14 cellular contexts compared by ENCODE assay signal in the genomic region with DNA sequence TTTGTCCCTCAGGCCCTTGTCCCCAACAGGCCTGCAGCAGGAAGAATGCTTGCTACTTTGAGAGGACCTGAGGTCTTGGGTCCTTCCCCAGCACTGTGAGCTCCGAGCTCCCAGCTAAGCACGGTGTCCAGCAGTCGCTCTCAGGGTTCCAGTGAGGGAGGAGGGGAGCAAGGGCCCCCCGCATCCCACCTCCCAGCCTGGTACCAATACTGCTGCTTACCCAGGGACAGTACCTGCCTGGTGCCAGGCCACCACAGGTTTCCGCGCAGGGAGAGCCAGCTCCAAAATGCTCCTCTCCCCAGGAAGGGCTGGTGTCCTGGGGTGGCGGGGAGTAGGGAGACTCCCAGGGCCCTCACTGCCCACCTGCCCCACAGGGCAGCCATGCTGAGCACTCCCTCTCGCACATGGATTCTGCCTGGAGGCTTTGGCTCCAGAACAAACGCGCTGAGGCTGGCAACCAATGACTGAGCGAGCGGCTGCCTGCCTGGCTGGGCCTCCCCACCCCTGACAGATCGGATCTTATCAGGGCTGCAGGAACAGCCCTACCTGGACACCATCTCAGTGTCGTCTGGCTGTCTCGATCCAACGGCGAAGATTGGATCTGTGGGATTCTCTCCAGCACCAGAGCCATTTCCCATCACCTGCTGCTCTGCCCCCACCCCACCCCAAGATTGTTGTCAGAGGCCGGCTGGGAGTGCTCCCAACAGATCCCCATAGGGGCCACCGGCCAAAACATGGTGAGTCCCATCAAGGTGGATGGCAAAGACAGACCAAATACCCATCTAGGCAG. TPM values are rescaled to one million over a fixed set of nuclear protein-coding genes. Genes with fewer than 3 reads are reported as not detected.
DNase-seq lines count a peak whose midpoint lies in the region; ATAC-seq and TF ChIP-seq lines count a peak whose summit lies in the region.
"Had no signal": no experiment of that assay in that cellular context is flagged by ENCODE, and none has a peak within 500 bp of the region (broad histone marks: within the 10 kb centered on the region; RNA-seq: fewer than 3 reads in every experiment).

No MANE protein-coding gene starts in this region.

- H3K4me3 ChIP-seq in ascending aorta (no peak overlapping the region), vagina (no peak overlapping the region)
- H3K4me3 ChIP-seq: colonic mucosa had no signal

- H3K27ac ChIP-seq in ascending aorta (peak overlapping the region; percentile 91 to 94), vagina (peak overlapping the region; percentile 36)
- H3K27ac ChIP-seq: colonic mucosa, HL-60 had no signal

- H3K4me1 ChIP-seq in ascending aorta (peaks cover 16 to 48% of the 10 kb centered on the region in 2 donors), vagina (peaks cover 61% of the 10 kb centered on the region)

- TF ChIP-seq POLR2A in vagina (IDR thresholded peaks at IDR 0.05): no peak

- H3K27me3 ChIP-seq in ascending aorta (no peaks in the 10 kb centered on the region), vagina (no peaks in the 10 kb centered on the region)
- H3K27me3 ChIP-seq: colonic mucosa had no signal

- TF ChIP-seq CTCF in ascending aorta (IDR thresholded peaks at IDR 0.05) (no peak), vagina (IDR thresholded peaks at IDR 0.05) (no peak)

- H3K9me3 ChIP-seq in ascending aorta: no peaks in the 10 kb centered on the region
- H3K9me3 ChIP-seq in vagina: no peaks in the 10 kb centered on the region
- H3K9me3 ChIP-seq: colonic mucosa had no signal

- ATAC-seq in HG03432 (IDR thresholded peaks at IDR 0.05; ENCODE audit: unreplicated experiment) (no peak), HG03520 (IDR thresholded peaks at IDR 0.05; ENCODE audit: unreplicated experiment) (no peak)

- intact Hi-C loops in ascending aorta (cut with DNase I): no loop called here
- intact Hi-C loops in vagina (cut with DNase I): loop anchor here (5.0 kb wide), 1 partner anchor 33 kb away; no protein-coding TSS in a partner anchor

- no peaks in the 10 kb centered on the region for H3K36me3 ChIP-seq in ascending aorta
- H3K36me3 ChIP-seq in vagina: no peaks in the 10 kb centered on the region
- H3K36me3 ChIP-seq: colonic mucosa had no signal

- DNase-seq in ascending aorta (ENCODE audit: low spot score in 2 of 2) (no peak), mesenteric fat pad (ENCODE audit: low spot score) (peak; percentile 89), vagina (ENCODE audit: extremely low spot score in 2 of 2) (no peak)
- DNase-seq: activated CD4-positive, alpha-beta T cell treated with anti-CD3 and anti-CD28 coated beads for 48 hours; activated T-cell treated with anti-CD3 and anti-CD28 coated beads, Interleukin-2, amount 50 U/mL, for 24 hours; colonic mucosa; H9; hippocampal formation; NCI-H187 treated with DMSO at 0.1 percent for 48 hours; NCI-H526; T-helper 2 cell had no signal

RNA-seq across cellular contexts. Expression of gene DOK4, which starts 2.4 kb away (rescaled TPM):
- total RNA-seq in ascending aorta: 40.2 TPM
- 7.3 TPM for total RNA-seq in mesenteric fat pad
- 19.4 TPM for total RNA-seq in vagina

RNA-seq across cellular contexts. Expression of gene POLR2C, which starts 21.4 kb away (rescaled TPM):
- total RNA-seq in ascending aorta (110 TPM), mesenteric fat pad (42.9 TPM), vagina (127 TPM)

RNA-seq across cellular contexts. Expression of gene COQ9, which starts 36.6 kb away (rescaled TPM):
- total RNA-seq in ascending aorta (35.7 TPM), mesenteric fat pad (39.2 TPM), vagina (37.6 TPM)

RNA-seq across cellular contexts. Expression of gene CIAPIN1, which starts 36.7 kb away (rescaled TPM):
- total RNA-seq in ascending aorta: 28.7 TPM
- total RNA-seq in mesenteric fat pad: 53.6 TPM
- total RNA-seq in vagina: 28.0 TPM

RNA-seq across cellular contexts. Expression of gene CCDC102A, which starts 52.5 kb away (rescaled TPM):
- 13.7 TPM for total RNA-seq in ascending aorta
- total RNA-seq in mesenteric fat pad: 5.0 TPM
- 22.1 TPM for total RNA-seq in vagina
